1 cellular context compared by ENCODE assay signal in the genomic region with DNA sequence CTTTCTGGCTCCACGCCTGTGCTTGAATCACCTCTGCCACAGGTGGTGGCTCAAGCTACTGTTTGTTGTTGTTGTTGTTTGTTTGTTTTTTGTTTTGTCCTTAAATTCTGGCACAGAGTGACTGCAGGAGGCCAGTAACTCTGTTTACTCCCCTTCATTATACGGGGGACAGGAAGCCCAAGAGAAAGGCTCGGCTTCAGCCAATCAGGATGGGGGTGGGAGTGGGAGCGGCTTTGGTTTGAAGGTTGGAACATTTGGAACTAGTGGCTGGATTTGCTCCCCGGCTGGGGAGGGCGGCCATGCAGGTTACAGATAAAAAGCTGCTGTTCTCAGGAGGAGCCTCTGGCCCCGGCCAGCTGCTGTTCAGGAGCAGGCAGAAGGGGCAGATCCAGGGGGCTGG.
TF ChIP-seq lines count a peak whose summit lies in the region.

No MANE protein-coding gene starts in this region.

TF ChIP-seq in GM23338, 12 proteins besides CTCF, POLR2A, EP300 and RAD21 (continued from another document):
- TF ChIP-seq, protein P1, sequence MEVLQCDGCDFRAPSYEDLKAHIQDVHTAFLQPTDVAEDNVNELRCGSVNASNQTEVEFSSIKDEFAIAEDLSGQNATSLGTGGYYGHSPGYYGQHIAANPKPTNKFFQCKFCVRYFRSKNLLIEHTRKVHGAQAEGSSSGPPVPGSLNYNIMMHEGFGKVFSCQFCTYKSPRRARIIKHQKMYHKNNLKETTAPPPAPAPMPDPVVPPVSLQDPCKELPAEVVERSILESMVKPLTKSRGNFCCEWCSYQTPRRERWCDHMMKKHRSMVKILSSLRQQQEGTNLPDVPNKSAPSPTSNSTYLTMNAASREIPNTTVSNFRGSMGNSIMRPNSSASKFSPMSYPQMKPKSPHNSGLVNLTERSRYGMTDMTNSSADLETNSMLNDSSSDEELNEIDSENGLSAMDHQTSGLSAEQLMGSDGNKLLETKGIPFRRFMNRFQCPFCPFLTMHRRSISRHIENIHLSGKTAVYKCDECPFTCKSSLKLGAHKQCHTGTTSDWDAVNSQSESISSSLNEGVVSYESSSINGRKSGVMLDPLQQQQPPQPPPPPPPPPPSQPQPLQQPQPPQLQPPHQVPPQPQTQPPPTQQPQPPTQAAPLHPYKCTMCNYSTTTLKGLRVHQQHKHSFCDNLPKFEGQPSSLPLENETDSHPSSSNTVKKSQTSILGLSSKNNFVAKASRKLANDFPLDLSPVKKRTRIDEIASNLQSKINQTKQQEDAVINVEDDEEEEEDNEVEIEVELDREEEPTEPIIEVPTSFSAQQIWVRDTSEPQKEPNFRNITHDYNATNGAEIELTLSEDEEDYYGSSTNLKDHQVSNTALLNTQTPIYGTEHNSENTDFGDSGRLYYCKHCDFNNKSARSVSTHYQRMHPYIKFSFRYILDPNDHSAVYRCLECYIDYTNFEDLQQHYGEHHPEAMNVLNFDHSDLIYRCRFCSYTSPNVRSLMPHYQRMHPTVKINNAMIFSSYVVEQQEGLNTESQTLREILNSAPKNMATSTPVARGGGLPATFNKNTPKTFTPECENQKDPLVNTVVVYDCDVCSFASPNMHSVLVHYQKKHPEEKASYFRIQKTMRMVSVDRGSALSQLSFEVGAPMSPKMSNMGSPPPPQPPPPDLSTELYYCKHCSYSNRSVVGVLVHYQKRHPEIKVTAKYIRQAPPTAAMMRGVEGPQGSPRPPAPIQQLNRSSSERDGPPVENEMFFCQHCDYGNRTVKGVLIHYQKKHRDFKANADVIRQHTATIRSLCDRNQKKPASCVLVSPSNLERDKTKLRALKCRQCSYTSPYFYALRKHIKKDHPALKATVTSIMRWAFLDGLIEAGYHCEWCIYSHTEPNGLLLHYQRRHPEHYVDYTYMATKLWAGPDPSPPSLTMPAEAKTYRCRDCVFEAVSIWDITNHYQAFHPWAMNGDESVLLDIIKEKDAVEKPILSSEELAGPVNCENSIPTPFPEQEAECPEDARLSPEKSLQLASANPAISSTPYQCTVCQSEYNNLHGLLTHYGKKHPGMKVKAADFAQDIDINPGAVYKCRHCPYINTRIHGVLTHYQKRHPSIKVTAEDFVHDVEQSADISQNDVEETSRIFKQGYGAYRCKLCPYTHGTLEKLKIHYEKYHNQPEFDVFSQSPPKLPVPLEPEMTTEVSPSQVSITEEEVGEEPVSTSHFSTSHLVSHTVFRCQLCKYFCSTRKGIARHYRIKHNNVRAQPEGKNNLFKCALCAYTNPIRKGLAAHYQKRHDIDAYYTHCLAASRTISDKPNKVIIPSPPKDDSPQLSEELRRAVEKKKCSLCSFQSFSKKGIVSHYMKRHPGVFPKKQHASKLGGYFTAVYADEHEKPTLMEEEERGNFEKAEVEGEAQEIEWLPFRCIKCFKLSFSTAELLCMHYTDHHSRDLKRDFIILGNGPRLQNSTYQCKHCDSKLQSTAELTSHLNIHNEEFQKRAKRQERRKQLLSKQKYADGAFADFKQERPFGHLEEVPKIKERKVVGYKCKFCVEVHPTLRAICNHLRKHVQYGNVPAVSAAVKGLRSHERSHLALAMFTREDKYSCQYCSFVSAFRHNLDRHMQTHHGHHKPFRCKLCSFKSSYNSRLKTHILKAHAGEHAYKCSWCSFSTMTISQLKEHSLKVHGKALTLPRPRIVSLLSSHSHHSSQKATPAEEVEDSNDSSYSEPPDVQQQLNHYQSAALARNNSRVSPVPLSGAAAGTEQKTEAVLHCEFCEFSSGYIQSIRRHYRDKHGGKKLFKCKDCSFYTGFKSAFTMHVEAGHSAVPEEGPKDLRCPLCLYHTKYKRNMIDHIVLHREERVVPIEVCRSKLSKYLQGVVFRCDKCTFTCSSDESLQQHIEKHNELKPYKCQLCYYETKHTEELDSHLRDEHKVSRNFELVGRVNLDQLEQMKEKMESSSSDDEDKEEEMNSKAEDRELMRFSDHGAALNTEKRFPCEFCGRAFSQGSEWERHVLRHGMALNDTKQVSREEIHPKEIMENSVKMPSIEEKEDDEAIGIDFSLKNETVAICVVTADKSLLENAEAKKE (CRISPR knock-in tag; IDR thresholded peaks at IDR 0.05): no peak
